In genomic region chr12:115517913-115518312, GRCh38 we compare ENCODE assay signal across 11 cellular contexts.
"Had no signal": no experiment of that assay in that cellular context is flagged by ENCODE, and none has a peak within 500 bp of the region (broad histone marks: within the 10 kb centered on the region; RNA-seq: fewer than 3 reads in every experiment).

No MANE protein-coding gene starts in this region.

- FAIRE-seq: H1, H54 had no signal

- H3K4me2 ChIP-seq: GM23338 had no signal

- H3K9me3 ChIP-seq: HAP-1 had no signal

- H3K4me1 ChIP-seq: HAP-1 had no signal

- H3K4me3 ChIP-seq: GM23248, GM23338, HAP-1 had no signal

- DNase-seq: GM23248, GOT3, H7, H9, HCEC 1CT, HFFc6 had no signal

- H3K36me3 ChIP-seq: HAP-1 had no signal

- H3K4me3 Mint-ChIP-seq: GM23338, H9, HFFc6 had no signal

- H3K27ac Mint-ChIP-seq: GM23338, H9, HFFc6 had no signal

- ATAC-seq: GM23338, HCT116 had no signal

- H3K27ac ChIP-seq: GM23248 had no signal

- H2AFZ ChIP-seq: GM23248 had no signal

- H3K9ac ChIP-seq: GM23248 had no signal
